17 cellular contexts compared by ENCODE assay signal in genomic region chr1:17776426-17776825, GRCh38. TPM values are rescaled to one million over a fixed set of nuclear protein-coding genes. Genes with fewer than 3 reads are reported as not detected.
DNase-seq lines count a peak whose midpoint lies in the region; ATAC-seq lines count a peak whose summit lies in the region.
"Had no signal": no experiment of that assay in that cellular context is flagged by ENCODE, and none has a peak within 500 bp of the region (broad histone marks: within the 10 kb centered on the region; RNA-seq: fewer than 3 reads in every experiment).

No MANE protein-coding gene starts in this region.

- H3K9ac ChIP-seq in neuronal stem cell (ENCODE audit: low read depth, low read length, poor library complexity) = no peak overlapping the region
- H3K9ac ChIP-seq: BLaER1 had no signal

- WGBS in neuronal stem cell (ENCODE audit: extremely low coverage in 2 of 2, insufficient read length in 2 of 2, insufficient replicate concordance in 1 of 2), 2 donors = no CpG with 5 or more reads among the region's 11 CpGs

- peaks cover 0 to 2% (median 1%) of the 10 kb centered on the region in 3 donors for H3K27me3 Mint-ChIP-seq in immature natural killer cell (ENCODE audit: low read depth in 3 of 3)

- no peak overlapping the region for H3K27ac ChIP-seq in neuronal stem cell (replicated peaks; ENCODE audit: low read length)
- H3K27ac ChIP-seq: BLaER1 had no signal

- H3K14ac ChIP-seq in neuronal stem cell (ENCODE audit: low read length) = no peak overlapping the region

- peak overlapping the region; percentile 11 for H3K18ac ChIP-seq in neuronal stem cell (ENCODE audit: low read length)

- H3K9me3 ChIP-seq in neuronal stem cell (replicated peaks in 1 of 2; ENCODE audit: control insufficient read depth in 2 of 2, insufficient read depth in 1 of 2, low read depth in 1 of 2, low read length in 2 of 2) = peaks cover 0 to 3% of the 10 kb centered on the region in 2 donors
- H3K9me3 ChIP-seq: BLaER1 had no signal

- peak; percentile 77 for DNase-seq in DMS 273 (lab: John Stamatoyannopoulos, UW; ENCODE audit: unreplicated experiment)
- peak; percentile 52 for DNase-seq in NCI-H446 treated with DMSO at 0.1 percent for 48 hours (lab: John Stamatoyannopoulos, UW)
- peak; percentile 44 to 85 for DNase-seq in cerebellar nuclear complex (lab: John Stamatoyannopoulos, UW)
- no peak for DNase-seq in neuronal stem cell (ENCODE audit: low spot score)
- DNase-seq in immature natural killer cell = no peak
- DNase-seq: CD4-positive, alpha-beta memory T cell; DMS53; NCI-H1092 treated with DMSO at 0.1 percent for 48 hours; NCI-H146; NCI-H2081 treated with DMSO at 0.1 percent for 48 hours; NCI-H226; NCI-H526 treated with DMSO at 0.1 percent for 48 hours; SHP77 had no signal

- no peak for ATAC-seq in GM19395 (IDR thresholded peaks at IDR 0.05; ENCODE audit: unreplicated experiment)
- no peak for ATAC-seq in HG03280 (IDR thresholded peaks at IDR 0.05; ENCODE audit: unreplicated experiment)
- ATAC-seq: K562 had no signal

- peaks cover 0 to 15% of the 10 kb centered on the region in 2 donors for H3K4me1 ChIP-seq in neuronal stem cell (ENCODE audit: control insufficient read depth in 2 of 2, insufficient read depth in 1 of 2, low read depth in 1 of 2, low read length in 2 of 2)
- H3K4me1 ChIP-seq: BLaER1 had no signal

- peak overlapping the region in 1 of 6 donors; percentile 51 for H3K27ac Mint-ChIP-seq in immature natural killer cell
- H3K27ac Mint-ChIP-seq: CD4-positive, alpha-beta memory T cell had no signal

- no peaks in the 10 kb centered on the region for H3K79me1 ChIP-seq in neuronal stem cell (ENCODE audit: low read depth, low read length)

- H3K9me3 Mint-ChIP-seq in immature natural killer cell = no peaks in the 10 kb centered on the region

- H2BK15ac ChIP-seq in neuronal stem cell (ENCODE audit: low read length) = no peak overlapping the region

- no peaks in the 10 kb centered on the region for H3K36me3 ChIP-seq in neuronal stem cell (replicated peaks in 1 of 2; ENCODE audit: control insufficient read depth in 2 of 2, insufficient read depth in 2 of 2, low read length in 2 of 2)
- H3K36me3 ChIP-seq: BLaER1 had no signal

- H2BK5ac ChIP-seq in neuronal stem cell (ENCODE audit: low read length) = no peak overlapping the region

- H3K4me3 ChIP-seq in neuronal stem cell (ENCODE audit: low read length in 2 of 2) = no peak overlapping the region
- H3K4me3 ChIP-seq: BLaER1, K562 had no signal

- no peak overlapping the region for H2AFZ ChIP-seq in neuronal stem cell (ENCODE audit: low read length)

- peak overlapping the region; percentile 4 for H2AK5ac ChIP-seq in neuronal stem cell (ENCODE audit: low read depth, low read length)

- H3K23ac ChIP-seq in neuronal stem cell (ENCODE audit: low read depth, low read length, poor library complexity) = no peak overlapping the region

- no peak overlapping the region for H3K4me2 ChIP-seq in neuronal stem cell (ENCODE audit: insufficient read depth, low read length, poor library complexity, severe bottlenecking)
- H3K4me2 ChIP-seq: BLaER1 had no signal

- H3K4ac ChIP-seq in neuronal stem cell (ENCODE audit: low read length) = no peak overlapping the region

- no peak overlapping the region for H4K8ac ChIP-seq in neuronal stem cell (ENCODE audit: low read depth, low read length)

- H3K4me3 Mint-ChIP-seq in immature natural killer cell = no peak overlapping the region
- H3K4me3 Mint-ChIP-seq: CD4-positive, alpha-beta memory T cell had no signal

- no peak overlapping the region for H2BK12ac ChIP-seq in neuronal stem cell (ENCODE audit: low read length)

- no peak overlapping the region for H2BK120ac ChIP-seq in neuronal stem cell (ENCODE audit: low read depth, low read length)

- peaks cover 0 to 25% (median 0%) of the 10 kb centered on the region in 3 experiments for H3K27me3 ChIP-seq in neuronal stem cell (ENCODE audit: control insufficient read depth in 3 of 3, insufficient read depth in 3 of 3, low read depth in 1 of 3, low read length in 3 of 3)
- H3K27me3 ChIP-seq: BLaER1 had no signal

- no peaks in the 10 kb centered on the region for H3K36me3 Mint-ChIP-seq in immature natural killer cell
- H3K36me3 Mint-ChIP-seq: CD4-positive, alpha-beta memory T cell had no signal

- no peak overlapping the region for H4K91ac ChIP-seq in neuronal stem cell (ENCODE audit: low read depth, low read length, poor library complexity)

- no peaks in the 10 kb centered on the region for H3K4me1 Mint-ChIP-seq in immature natural killer cell
- H3K4me1 Mint-ChIP-seq: CD4-positive, alpha-beta memory T cell had no signal

RNA-seq across cellular contexts. Expression of gene ACTL8, which starts 21.3 kb away (rescaled TPM):
- polyA plus RNA-seq in neuronal stem cell (2013, experiment 1 of 2) = not detected
- polyA plus RNA-seq in neuronal stem cell (2013, experiment 2 of 2) = not detected
- polyA plus RNA-seq in immature natural killer cell = not detected
- polyA plus RNA-seq: CD4-positive, alpha-beta memory T cell had no signal

Comparison
In these comparisons a context has a peak if more than half of its experiments do, and no peak if none do; other contexts are left out.
1. DNase-seq: peak in DMS 273 (single experiment), NCI-H446 treated with DMSO at 0.1 percent for 48 hours (single experiment) and cerebellar nuclear complex (2 of 2); none in neuronal stem cell (single experiment) and immature natural killer cell (0 of 3).